Comparison of ENCODE assay signal across 16 cellular contexts in genomic region chr16:70475054-70475871, GRCh38. TPM values are rescaled to one million over a fixed set of nuclear protein-coding genes. Genes with fewer than 3 reads are reported as not detected.
DNase-seq lines count a peak whose midpoint lies in the region; ATAC-seq, FAIRE-seq and TF ChIP-seq lines count a peak whose summit lies in the region.
"Had no signal": no experiment of that assay in that cellular context is flagged by ENCODE, and none has a peak within 500 bp of the region (broad histone marks: within the 10 kb centered on the region; RNA-seq: fewer than 3 reads in every experiment).

No MANE protein-coding gene starts in this region.

- TF ChIP-seq CTCF in OCI-LY3 (IDR thresholded peaks at IDR 0.05; ENCODE audit: low read depth, low read length) (no peak), keratinocyte (optimal IDR thresholded peaks at IDR 0.05 in 1 of 3, IDR thresholded peaks at IDR 0.05 in 1 of 3, conservative IDR thresholded peaks at IDR 0.05 in 1 of 3; ENCODE audit: extremely low read depth in 1 of 3, insufficient read depth in 2 of 3, low read length in 3 of 3) (no peak)

- no peaks in the 10 kb centered on the region for H3K9me3 Mint-ChIP-seq in activated CD4-positive, alpha-beta T cell treated with anti-CD3 and anti-CD28 coated beads, Interleukin-2, amount 10 ng/mL, durations not matched to agents 24 days and 14 days
- H3K9me3 Mint-ChIP-seq: naive B cell had no signal

- ATAC-seq in HG03571 (IDR thresholded peaks at IDR 0.05; ENCODE audit: unreplicated experiment), result no peak
- ATAC-seq: lower lobe of right lung had no signal

- no peaks in the 10 kb centered on the region for H4K20me1 ChIP-seq in OCI-LY3 (ENCODE audit: insufficient read depth, low read length)
- H4K20me1 ChIP-seq in keratinocyte (ENCODE audit: control insufficient read depth, extremely low read depth, insufficient read depth, low read length), result no peaks in the 10 kb centered on the region

- H3K27me3 ChIP-seq in OCI-LY3 (ENCODE audit: low read depth, low read length) (no peaks in the 10 kb centered on the region), keratinocyte (ENCODE audit: control insufficient read depth, extremely low read depth, insufficient read depth, low read length) (no peaks in the 10 kb centered on the region)

- no peaks in the 10 kb centered on the region for H3K79me2 ChIP-seq in OCI-LY3 (ENCODE audit: low read length)
- H3K79me2 ChIP-seq in keratinocyte (ENCODE audit: control insufficient read depth, insufficient read depth, low read length), result no peaks in the 10 kb centered on the region

- no peak overlapping the region for H3K4me3 Mint-ChIP-seq in activated CD4-positive, alpha-beta T cell treated with anti-CD3 and anti-CD28 coated beads, Interleukin-2, amount 10 ng/mL, durations not matched to agents 24 days and 14 days

- H3K4me2 ChIP-seq in OCI-LY3 (ENCODE audit: low read length) (peak overlapping the region; percentile 36), keratinocyte (ENCODE audit: control insufficient read depth, extremely low read depth, insufficient read depth, low read depth, low read length) (peak overlapping the region; percentile 22)

- H3K4me1 ChIP-seq in OCI-LY3 (ENCODE audit: low read length), result peaks cover 58% of the 10 kb centered on the region
- H3K4me1 ChIP-seq in keratinocyte (ENCODE audit: control insufficient read depth, extremely low read depth, insufficient read depth, low read length), result peaks cover 47% of the 10 kb centered on the region

- no peak overlapping the region for H2AFZ ChIP-seq in OCI-LY3 (ENCODE audit: low read depth, low read length)
- peak overlapping the region; percentile 43 for H2AFZ ChIP-seq in keratinocyte (ENCODE audit: control insufficient read depth, low read length)

- H3K9me3 ChIP-seq in OCI-LY3 (ENCODE audit: insufficient read depth, low read length) (no peaks in the 10 kb centered on the region), keratinocyte (ENCODE audit: control insufficient read depth, low read depth, low read length) (no peaks in the 10 kb centered on the region)
- H3K9me3 ChIP-seq: lower lobe of right lung had no signal

- H3K9me1 ChIP-seq in keratinocyte (ENCODE audit: control insufficient read depth, extremely low read depth, insufficient read depth, low read length), result no peaks in the 10 kb centered on the region

- no peak for DNase-seq in activated CD4-positive, alpha-beta T cell treated with anti-CD3 and anti-CD28 coated beads, Interleukin-2, amount 10 ng/mL, durations not matched to agents 24 days and 14 days
- DNase-seq in activated CD4-positive, alpha-beta T cell treated with anti-CD3 and anti-CD28 coated beads for 48 hours, result no peak
- DNase-seq in keratinocyte (ENCODE audit: low read depth, low spot score) (no peak), HuH-7.5 (ENCODE audit: low spot score) (no peak)
- DNase-seq: activated effector memory CD4-positive, alpha-beta T cell treated with anti-CD3 and anti-CD28 coated beads, Interleukin-2, amount 50 U/mL, for 16 hours; DND-41; lower lobe of right lung; naive B cell; NCI-H1694; NCI-H446 treated with DMSO at 0.1 percent for 48 hours had no signal

- FAIRE-seq in keratinocyte (lab: Jason Lieb, UNC), result peak; percentile 77
- FAIRE-seq: astrocyte, colon, urothelium cell line had no signal

- H3K4me3 ChIP-seq in OCI-LY3 (ENCODE audit: low read length), result no peak overlapping the region; the same call in 1 of the 2 replicates
- no peak overlapping the region for H3K4me3 ChIP-seq in keratinocyte (ENCODE audit: control insufficient read depth in 2 of 3, extremely low read depth in 1 of 3, insufficient read depth in 2 of 3, low read depth in 1 of 3, low read length in 3 of 3)
- H3K4me3 ChIP-seq: lower lobe of right lung had no signal

- H3K4me1 Mint-ChIP-seq in activated CD4-positive, alpha-beta T cell treated with anti-CD3 and anti-CD28 coated beads, Interleukin-2, amount 10 ng/mL, durations not matched to agents 24 days and 14 days, result peaks cover 16% of the 10 kb centered on the region

- H3K27ac ChIP-seq in OCI-LY3 (ENCODE audit: low read length) (peak overlapping the region; percentile 98), keratinocyte (ENCODE audit: control insufficient read depth, insufficient read depth, low read length) (no peak overlapping the region)
- H3K27ac ChIP-seq: lower lobe of right lung had no signal

- peaks cover 27% of the 10 kb centered on the region for H3K36me3 ChIP-seq in OCI-LY3 (replicated peaks; ENCODE audit: low read depth, low read length)
- peaks cover 8 to 13% of the 10 kb centered on the region in 2 experiments for H3K36me3 ChIP-seq in keratinocyte (ENCODE audit: control insufficient read depth in 2 of 2, extremely low read depth in 1 of 2, insufficient read depth in 2 of 2, low read length in 2 of 2)

- peaks cover 10% of the 10 kb centered on the region for H3K36me3 Mint-ChIP-seq in activated CD4-positive, alpha-beta T cell treated with anti-CD3 and anti-CD28 coated beads, Interleukin-2, amount 10 ng/mL, durations not matched to agents 24 days and 14 days (ENCODE audit: low read depth)
- H3K36me3 Mint-ChIP-seq: naive B cell had no signal

- H3K9ac ChIP-seq in OCI-LY3 (ENCODE audit: low read length) (peak overlapping the region; percentile 71; the same call in 1 of the 2 replicates), keratinocyte (ENCODE audit: control insufficient read depth, extremely low read depth, insufficient read depth, low read length) (no peak overlapping the region)

- H3K27me3 Mint-ChIP-seq in activated CD4-positive, alpha-beta T cell treated with anti-CD3 and anti-CD28 coated beads, Interleukin-2, amount 10 ng/mL, durations not matched to agents 24 days and 14 days, result no peaks in the 10 kb centered on the region
- H3K27me3 Mint-ChIP-seq: naive B cell, progenitor cell of endocrine pancreas had no signal

- peak overlapping the region; percentile 92 for H3K27ac Mint-ChIP-seq in activated CD4-positive, alpha-beta T cell treated with anti-CD3 and anti-CD28 coated beads, Interleukin-2, amount 10 ng/mL, durations not matched to agents 24 days and 14 days
- H3K27ac Mint-ChIP-seq: progenitor cell of endocrine pancreas had no signal

- intact Hi-C loops in activated CD4-positive, alpha-beta T cell treated with anti-CD3 and anti-CD28 coated beads, Interleukin-2, amount 10 ng/mL, durations not matched to agents 24 days and 14 days (cut with micrococcal nuclease), result loop anchor here (5.0 kb wide), 1 partner anchor 73 kb away; no protein-coding TSS in a partner anchor

- dilution Hi-C loops in keratinocyte (cut with MboI; ENCODE audit: extremely low pct_ligation_motif_present, low sequenced_read_pairs), result no loop called here

RNA-seq across cellular contexts. Expression of gene FCSK, which starts 20.9 kb away (rescaled TPM):
- total RNA-seq in activated CD4-positive, alpha-beta T cell treated with anti-CD3 and anti-CD28 coated beads, Interleukin-2, amount 10 ng/mL, durations not matched to agents 24 days and 14 days, result 19.6 and 24.4 TPM in 2 replicates
- 5.5 to 10.7 TPM (median 6.5 TPM) in 3 replicates for polyA plus RNA-seq in keratinocyte
- polyA plus RNA-seq in keratinocyte (2011; ENCODE audit: low read depth), result 3.0 TPM
- 3.1 and 5.9 TPM in 2 replicates for polyA plus RNA-seq in keratinocyte (2011; cell fraction: cytosol; rRNA removed)
- 26.0 and 31.1 TPM in 2 replicates for polyA plus RNA-seq in keratinocyte (2011; cell fraction: nucleus; rRNA removed)
- 5.8 and 7.6 TPM in 2 replicates for polyA plus RNA-seq in keratinocyte (2012; ENCODE audit: low replicate concordance)
- polyA minus RNA-seq in keratinocyte, result 9.2 to 21.3 TPM (median 14.8 TPM) in 3 replicates
- polyA minus RNA-seq in keratinocyte (2011; cell fraction: cytosol; rRNA and poly(A)+ RNA removed), result 8.6 TPM
- polyA minus RNA-seq in keratinocyte (2011; cell fraction: nucleus; rRNA and poly(A)+ RNA removed), result 13.3 and 14.0 TPM in 2 replicates

RNA-seq across cellular contexts. Expression of gene ST3GAL2, which starts 36.4 kb away (rescaled TPM):
- 27.9 and 37.0 TPM in 2 replicates for total RNA-seq in activated CD4-positive, alpha-beta T cell treated with anti-CD3 and anti-CD28 coated beads, Interleukin-2, amount 10 ng/mL, durations not matched to agents 24 days and 14 days
- polyA plus RNA-seq in keratinocyte, result 4.0 to 6.0 TPM (median 4.1 TPM) in 3 replicates
- 0.35 TPM for polyA plus RNA-seq in keratinocyte (2011; ENCODE audit: low read depth)
- polyA plus RNA-seq in keratinocyte (2011; cell fraction: cytosol; rRNA removed), result 3.3 and 5.4 TPM in 2 replicates
- polyA plus RNA-seq in keratinocyte (2011; cell fraction: nucleus; rRNA removed), result 7.8 and 12.7 TPM in 2 replicates
- polyA plus RNA-seq in keratinocyte (2012; ENCODE audit: low replicate concordance), result 1.7 and 9.0 TPM in 2 replicates
- 12.7 to 27.7 TPM (median 16.2 TPM) in 3 replicates for polyA minus RNA-seq in keratinocyte
- polyA minus RNA-seq in keratinocyte (2011; cell fraction: cytosol; rRNA and poly(A)+ RNA removed), result 15.5 TPM
- polyA minus RNA-seq in keratinocyte (2011; cell fraction: nucleus; rRNA and poly(A)+ RNA removed), result 15.7 and 17.3 TPM in 2 replicates

RNA-seq across cellular contexts. Expression of gene COG4, which starts 48.1 kb away (rescaled TPM):
- 38.3 and 42.1 TPM in 2 replicates for total RNA-seq in activated CD4-positive, alpha-beta T cell treated with anti-CD3 and anti-CD28 coated beads, Interleukin-2, amount 10 ng/mL, durations not matched to agents 24 days and 14 days
- 36.8 to 38.9 TPM (median 38.4 TPM) in 3 replicates for polyA plus RNA-seq in keratinocyte
- polyA plus RNA-seq in keratinocyte (2011; ENCODE audit: low read depth), result 19.3 TPM
- polyA plus RNA-seq in keratinocyte (2011; cell fraction: cytosol; rRNA removed), result 25.9 and 26.4 TPM in 2 replicates
- 47.5 and 54.9 TPM in 2 replicates for polyA plus RNA-seq in keratinocyte (2011; cell fraction: nucleus; rRNA removed)
- polyA plus RNA-seq in keratinocyte (2012; ENCODE audit: low replicate concordance), result 27.6 and 34.8 TPM in 2 replicates
- polyA minus RNA-seq in keratinocyte, result 38.4 to 48.8 TPM (median 42.5 TPM) in 3 replicates
- polyA minus RNA-seq in keratinocyte (2011; cell fraction: cytosol; rRNA and poly(A)+ RNA removed), result 35.5 TPM
- polyA minus RNA-seq in keratinocyte (2011; cell fraction: nucleus; rRNA and poly(A)+ RNA removed), result 21.7 and 26.7 TPM in 2 replicates

RNA-seq across cellular contexts. Expression of gene SF3B3, which starts 48.4 kb away (rescaled TPM):
- total RNA-seq in activated CD4-positive, alpha-beta T cell treated with anti-CD3 and anti-CD28 coated beads, Interleukin-2, amount 10 ng/mL, durations not matched to agents 24 days and 14 days, result 621 and 622 TPM in 2 replicates
- polyA plus RNA-seq in keratinocyte, result 88.0 to 142 TPM (median 92.6 TPM) in 3 replicates
- 81.6 TPM for polyA plus RNA-seq in keratinocyte (2011; ENCODE audit: low read depth)
- 75.8 and 94.4 TPM in 2 replicates for polyA plus RNA-seq in keratinocyte (2011; cell fraction: cytosol; rRNA removed)
- polyA plus RNA-seq in keratinocyte (2011; cell fraction: nucleus; rRNA removed), result 212 and 248 TPM in 2 replicates
- 138 and 144 TPM in 2 replicates for polyA plus RNA-seq in keratinocyte (2012; ENCODE audit: low replicate concordance)
- polyA minus RNA-seq in keratinocyte, result 163 to 289 TPM (median 171 TPM) in 3 replicates
- polyA minus RNA-seq in keratinocyte (2011; cell fraction: cytosol; rRNA and poly(A)+ RNA removed), result 58.1 TPM
- polyA minus RNA-seq in keratinocyte (2011; cell fraction: nucleus; rRNA and poly(A)+ RNA removed), result 83.0 and 225 TPM in 2 replicates
